9 cellular contexts compared by ENCODE assay signal in genomic region chr17:58577696-58578095, GRCh38.
DNase-seq lines count a peak whose midpoint lies in the region; ATAC-seq and TF ChIP-seq lines count a peak whose summit lies in the region.
"Had no signal": no experiment of that assay in that cellular context is flagged by ENCODE, and none has a peak within 500 bp of the region (broad histone marks: within the 10 kb centered on the region; RNA-seq: fewer than 3 reads in every experiment).

No MANE protein-coding gene starts in this region.

- H3K9me3 ChIP-seq in T-helper 17 cell (ENCODE audit: control insufficient read depth, low read length, poor library complexity, severe bottlenecking), result no peaks in the 10 kb centered on the region

- in situ Hi-C loops in astrocyte of the cerebellum (cut with HindIII; ENCODE audit: low sequenced_read_pairs), result no loop called here

- peak; percentile 17 for DNase-seq in Daoy (ENCODE audit: low read depth)
- DNase-seq in LHCN-M2 (ENCODE audit: low read depth), result peak; percentile 58
- DNase-seq in T-helper 17 cell, result peak; percentile 17 to 29 (median 24)
- DNase-seq in astrocyte of the cerebellum (ENCODE audit: low read depth), result peak; percentile 23
- DNase-seq in iPS-NIHi7 (ENCODE audit: extremely low spot score), result peak; percentile 63
- peak in 3 of 4 experiments; percentile 8 to 23 (median 20) for DNase-seq in stimulated activated CD4-positive, alpha-beta T cell treated with anti-CD3 and anti-CD28 coated beads, Interleukin-1b, Interleukin-23, amount 100 ng/mL, for 24 hours (ENCODE audit: low read depth in 4 of 4, low spot score in 1 of 4)

- no peak overlapping the region for H3K4me3 Mint-ChIP-seq in T-helper 17 cell
- H3K4me3 Mint-ChIP-seq: activated naive CD4-positive, alpha-beta T cell treated with anti-CD3 and anti-CD28 coated beads, Interleukin-2, amount 50 U/mL, for 24 hours had no signal

- H3K27me3 Mint-ChIP-seq in T-helper 17 cell, result no peaks in the 10 kb centered on the region
- H3K27me3 Mint-ChIP-seq: activated naive CD4-positive, alpha-beta T cell treated with anti-CD3 and anti-CD28 coated beads, Interleukin-2, amount 50 U/mL, for 24 hours had no signal

- H3K27ac Mint-ChIP-seq in T-helper 17 cell, result no peak overlapping the region
- H3K27ac Mint-ChIP-seq: activated naive CD4-positive, alpha-beta T cell treated with anti-CD3 and anti-CD28 coated beads, Interleukin-2, amount 50 U/mL, for 24 hours had no signal

- ATAC-seq in T-helper 17 cell, result peak; percentile 50
- no peak for ATAC-seq in GM21381 (IDR thresholded peaks at IDR 0.05; ENCODE audit: unreplicated experiment)
- ATAC-seq in HG03039 (IDR thresholded peaks at IDR 0.05; ENCODE audit: unreplicated experiment), result no peak

- no peak overlapping the region for H3K4me3 ChIP-seq in astrocyte of the cerebellum (ENCODE audit: low read depth, low read length)

- no peaks in the 10 kb centered on the region for H3K36me3 Mint-ChIP-seq in T-helper 17 cell (ENCODE audit: low read depth)
- H3K36me3 Mint-ChIP-seq: activated naive CD4-positive, alpha-beta T cell treated with anti-CD3 and anti-CD28 coated beads, Interleukin-2, amount 50 U/mL, for 24 hours had no signal

- H3K4me1 Mint-ChIP-seq in T-helper 17 cell, result no peaks in the 10 kb centered on the region
- H3K4me1 Mint-ChIP-seq: activated naive CD4-positive, alpha-beta T cell treated with anti-CD3 and anti-CD28 coated beads, Interleukin-2, amount 50 U/mL, for 24 hours had no signal

- TF ChIP-seq CTCF in astrocyte of the cerebellum (IDR thresholded peaks at IDR 0.05; ENCODE audit: low read depth, low read length, missing control alignments), result peak; percentile 72
